Comparison of ENCODE assay signal across 9 cellular contexts in genomic region chr3:111858641-111859040, GRCh38. TPM values are rescaled to one million over a fixed set of nuclear protein-coding genes. Genes with fewer than 3 reads are reported as not detected.
DNase-seq lines count a peak whose midpoint lies in the region; ATAC-seq, FAIRE-seq and TF ChIP-seq lines count a peak whose summit lies in the region.
"Had no signal": no experiment of that assay in that cellular context is flagged by ENCODE, and none has a peak within 500 bp of the region (broad histone marks: within the 10 kb centered on the region; RNA-seq: fewer than 3 reads in every experiment).

No MANE protein-coding gene starts in this region.

- H3K27ac ChIP-seq in lung (ENCODE audit: low read depth in 1 of 2, low read length in 1 of 2) (peak overlapping the region; percentile 84 to 97), transverse colon (peak overlapping the region; percentile 88 to 92 (median 91))

- peaks cover 5 to 6% of the 10 kb centered on the region in 2 donors for H3K4me1 ChIP-seq in lung (ENCODE audit: control insufficient read depth in 2 of 2, insufficient read depth in 2 of 2, low read length in 2 of 2)
- H3K4me1 ChIP-seq in transverse colon: peaks cover 0 to 25% (median 9%) of the 10 kb centered on the region in 4 donors

- peak overlapping the region; percentile 94 for H3K27ac Mint-ChIP-seq in MCF 10A (ENCODE audit: low read depth, unreplicated experiment)

- in situ Hi-C loops in transverse colon (cut with MboI; ENCODE audit: low pct_ligation_motif_present in 1 of 4, low pct_unique_long_range_greater_than_20kb in 1 of 4, low sequenced_read_pairs in 3 of 4): no loop called here

- H3K4me3 Mint-ChIP-seq in activated T-cell treated with anti-CD3 and anti-CD28 coated beads, Interleukin-2, amount 50 U/mL, for 4 hours: peak overlapping the region; percentile 84
- peak overlapping the region; percentile 98 for H3K4me3 Mint-ChIP-seq in MCF 10A (ENCODE audit: unreplicated experiment)

- BruUV-seq in MCF 10A (replicated peaks; lab: Mats Ljungman, UMichigan): TSS peak; percentile 57

- H3K4me3 ChIP-seq in lung (no peak overlapping the region), transverse colon (peak overlapping the region; percentile 55 to 76 (median 62))

- peaks cover 17% of the 10 kb centered on the region for H3K4me1 Mint-ChIP-seq in activated T-cell treated with anti-CD3 and anti-CD28 coated beads, Interleukin-2, amount 50 U/mL, for 4 hours (ENCODE audit: low read depth)
- H3K4me1 Mint-ChIP-seq in MCF 10A (ENCODE audit: insufficient read depth, unreplicated experiment): peaks cover 34% of the 10 kb centered on the region

- intact Hi-C loops in MCF 10A (cut with micrococcal nuclease): no loop called here
- intact Hi-C loops in transverse colon (cut with DNase I; ENCODE audit: low total_unique reads): loop anchor here (5.0 kb wide), 1 partner anchor 121 kb away; no protein-coding TSS in a partner anchor

- CTCF ChIA-PET in MCF 10A (lab: Yijun Ruan, JAX): interaction anchor here (0.6 to 12.6 kb wide), 11 partner anchors 10 to 188 kb away, joined by 3 to 371 read pairs (median 23); no protein-coding TSS in a partner anchor

- no peaks in the 10 kb centered on the region for H3K9me3 Mint-ChIP-seq in activated T-cell treated with anti-CD3 and anti-CD28 coated beads, Interleukin-2, amount 50 U/mL, for 4 hours
- no peaks in the 10 kb centered on the region for H3K9me3 Mint-ChIP-seq in MCF 10A (ENCODE audit: unreplicated experiment)

- no peaks in the 10 kb centered on the region for H3K36me3 Mint-ChIP-seq in activated T-cell treated with anti-CD3 and anti-CD28 coated beads, Interleukin-2, amount 50 U/mL, for 4 hours (ENCODE audit: insufficient read depth)
- H3K36me3 Mint-ChIP-seq in MCF 10A (ENCODE audit: insufficient read depth, unreplicated experiment): peaks cover 8% of the 10 kb centered on the region

- no peak for DNase-seq in activated T-cell treated with anti-CD3 and anti-CD28 coated beads, Interleukin-2, amount 50 U/mL, for 4 hours
- no peak for DNase-seq in activated T-cell treated with anti-CD3 and anti-CD28 coated beads, Interleukin-2, amount 50 U/mL, for 1 hour
- DNase-seq in MCF 10A (ENCODE audit: unreplicated experiment): no peak
- no peak for DNase-seq in lung (ENCODE audit: low spot score)
- no peak for DNase-seq in transverse colon
- no peak for DNase-seq in RCC 7860 (ENCODE audit: low spot score)
- DNase-seq in HUDEP-2 (lab: John Stamatoyannopoulos, UW; ENCODE audit: unreplicated experiment in 76 of 76): no peak
- no peak for DNase-seq in NOMO-1 treated with dmso at 0.1 percent for 144 hours (lab: John Stamatoyannopoulos, UW; ENCODE audit: unreplicated experiment)

- H3K27me3 Mint-ChIP-seq in activated T-cell treated with anti-CD3 and anti-CD28 coated beads, Interleukin-2, amount 50 U/mL, for 4 hours (ENCODE audit: low read depth): peaks cover 32% of the 10 kb centered on the region
- H3K27me3 Mint-ChIP-seq in MCF 10A (ENCODE audit: insufficient read depth, unreplicated experiment): no peaks in the 10 kb centered on the region

- no peak for ATAC-seq in activated T-cell treated with anti-CD3 and anti-CD28 coated beads, Interleukin-2, amount 50 U/mL, for 4 hours
- ATAC-seq in lung (ENCODE audit: insufficient read depth, low FRiP score): no peak

- no peak for TF ChIP-seq POLR2A in transverse colon (IDR thresholded peaks at IDR 0.05)

- H3K27me3 ChIP-seq in lung (ENCODE audit: control insufficient read depth, insufficient read depth) (no peaks in the 10 kb centered on the region), transverse colon (peaks cover 10% of the 10 kb centered on the region)

- no peaks in the 10 kb centered on the region for H3K9me3 ChIP-seq in lung (ENCODE audit: control insufficient read depth in 2 of 2, insufficient read depth in 1 of 2, low read length in 1 of 2)
- no peaks in the 10 kb centered on the region for H3K9me3 ChIP-seq in transverse colon

- H3K36me3 ChIP-seq in lung (ENCODE audit: control insufficient read depth in 2 of 2, insufficient read depth in 2 of 2, low read length in 2 of 2) (no peaks in the 10 kb centered on the region), transverse colon (no peaks in the 10 kb centered on the region)

- whole genome bisulfite sequencing in lung, 2 donors: 53 to 55% methylated on average over 10 of the region's 10 CpGs
- WGBS in transverse colon (ENCODE audit: low coverage in 1 of 2), 2 donors: 78 to 90% methylated on average over 2 to 10 of the region's 10 CpGs

- no peak for TF ChIP-seq EP300 in transverse colon (IDR thresholded peaks at IDR 0.05; ENCODE audit: low read depth)

- TF ChIP-seq CTCF in MCF 10A (IDR thresholded peaks at IDR 0.05; ENCODE audit: unreplicated experiment) (no peak), lung (IDR thresholded peaks at IDR 0.05; ENCODE audit: control extremely low read depth, extremely low read depth) (no peak), transverse colon (IDR thresholded peaks at IDR 0.05) (no peak)

- FAIRE-seq in RCC 7860 (lab: Jason Lieb, UNC): no peak
- FAIRE-seq: TTC549 had no signal

- POLR2A ChIA-PET in MCF 10A (lab: Yijun Ruan, JAX): interaction anchor here (0.7 to 11.3 kb wide), 28 partner anchors 9 to 190 kb away, joined by 3 to 245 read pairs (median 6); no protein-coding TSS in a partner anchor

RNA-seq across cellular contexts. Expression of gene PHLDB2, which starts 0.4 kb away (rescaled TPM):
- total RNA-seq in activated T-cell treated with anti-CD3 and anti-CD28 coated beads, Interleukin-2, amount 50 U/mL, for 4 hours: under 1 TPM; 0.66 to 0.82 (median 0.76) TPM
- 89.8 and 109 TPM in 2 replicates for total RNA-seq in MCF 10A (2022)
- 10 to 100 TPM; 33.6 to 58.1 TPM for total RNA-seq in lung
- 10 to 100 TPM; 14.4 to 19.7 TPM for polyA plus RNA-seq in lung
- 10 to 100 TPM; 20.3 to 43.8 (median 24.5) TPM for total RNA-seq in transverse colon

Comparison
In these comparisons a context has a peak if more than half of its experiments do, and no peak if none do; other contexts are left out.
1. RNA of gene PHLDB2, which starts 0.4 kb away (total RNA-seq): 89.8 to 109 TPM in MCF 10A, 33.6 to 58.1 TPM in lung and 20.3 to 43.8 TPM in transverse colon; 0.66 to 0.82 TPM in activated T-cell treated with anti-CD3 and anti-CD28 coated beads, Interleukin-2, amount 50 U/mL, for 4 hours; every median in the first group is over 10 times any median in the second.